ENCODE assay signal across 10 cellular contexts in the genomic region with DNA sequence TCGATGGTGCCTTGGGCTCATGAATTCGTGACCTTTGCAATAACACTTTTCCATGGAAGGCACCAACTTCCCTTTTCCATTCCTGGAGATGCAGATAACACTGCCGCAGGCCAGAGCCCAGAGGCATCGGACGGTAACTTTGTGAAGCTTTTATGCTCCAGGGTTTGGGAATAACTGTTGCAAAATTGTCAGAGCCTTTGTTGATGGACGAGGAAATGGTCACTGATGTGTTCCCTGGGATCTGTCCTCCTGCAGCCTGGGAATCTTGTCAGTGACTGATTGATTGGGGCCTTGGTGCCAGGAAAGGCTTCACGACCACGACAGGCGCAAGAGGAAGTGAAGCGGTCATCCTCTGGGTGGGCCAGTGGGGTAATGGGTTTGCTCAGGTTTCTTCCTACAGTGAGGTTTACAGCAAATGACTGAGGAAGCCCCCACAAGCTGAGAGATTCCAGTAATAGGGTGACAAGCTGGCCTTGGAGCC. TPM values are rescaled to one million over a fixed set of nuclear protein-coding genes. Genes with fewer than 3 reads are reported as not detected.
A peak's percentile ranks its signal among the peaks of the same experiment; 100 is the strongest.
DNase-seq lines count a peak whose midpoint lies in the region; ATAC-seq and TF ChIP-seq lines count a peak whose summit lies in the region.
"Had no signal": no experiment of that assay in that cellular context is flagged by ENCODE, and none has a peak within 500 bp of the region (broad histone marks: within the 10 kb centered on the region; RNA-seq: fewer than 3 reads in every experiment).

No MANE protein-coding gene starts in this region.

- ATAC-seq in left cardiac atrium (no peak), HG03469 (IDR thresholded peaks at IDR 0.05; ENCODE audit: unreplicated experiment) (no peak), GM21381 (IDR thresholded peaks at IDR 0.05; ENCODE audit: unreplicated experiment) (no peak)

- 69 to 83% methylated on average over 3 to 10 of the region's 10 CpGs for WGBS in transverse colon (ENCODE audit: low coverage in 1 of 2), 2 donors

- peak overlapping the region; percentile 10 for H3K9ac ChIP-seq in muscle layer of colon (ENCODE audit: low read length)

- intact Hi-C loops in left cardiac atrium (cut with DNase I) (no loop called here), ascending aorta (cut with DNase I) (no loop called here), transverse colon (cut with DNase I; ENCODE audit: low total_unique reads) (no loop called here)

- TF ChIP-seq POLR2A in transverse colon (IDR thresholded peaks at IDR 0.05), result no peak

- H3K4me3 ChIP-seq in cardiac muscle cell, result no peak overlapping the region
- no peak overlapping the region for H3K4me3 ChIP-seq in ascending aorta
- H3K4me3 ChIP-seq in muscle layer of colon (ENCODE audit: low read depth in 1 of 2, low read length in 2 of 2), result no peak overlapping the region
- H3K4me3 ChIP-seq in transverse colon, result no peak overlapping the region

- in situ Hi-C loops in transverse colon (cut with MboI; ENCODE audit: low pct_ligation_motif_present in 1 of 4, low pct_unique_long_range_greater_than_20kb in 1 of 4, low sequenced_read_pairs in 3 of 4), result loop anchor here in 1 of 4 donors (5.0 kb wide), 1 partner anchor 129 kb away; no protein-coding TSS in a partner anchor

- peaks cover 61% of the 10 kb centered on the region for H3K4me1 ChIP-seq in cardiac muscle cell (ENCODE audit: low read depth)
- H3K4me1 ChIP-seq in ascending aorta, result no peaks in the 10 kb centered on the region
- peaks cover 32% of the 10 kb centered on the region for H3K4me1 ChIP-seq in muscle layer of colon (ENCODE audit: insufficient read depth, low read length)
- peaks cover 27 to 70% (median 61%) of the 10 kb centered on the region in 4 donors for H3K4me1 ChIP-seq in transverse colon

- no peaks in the 10 kb centered on the region for H3K27me3 ChIP-seq in cardiac muscle cell
- H3K27me3 ChIP-seq in ascending aorta, result no peaks in the 10 kb centered on the region
- no peaks in the 10 kb centered on the region for H3K27me3 ChIP-seq in muscle layer of colon (ENCODE audit: control insufficient read depth in 1 of 2, insufficient read depth in 2 of 2, low read length in 2 of 2)
- H3K27me3 ChIP-seq in transverse colon, result no peaks in the 10 kb centered on the region

- H3K36me3 ChIP-seq in cardiac muscle cell, result peaks cover 5% of the 10 kb centered on the region
- peaks cover 18 to 23% of the 10 kb centered on the region in 2 donors for H3K36me3 ChIP-seq in ascending aorta
- H3K36me3 ChIP-seq in muscle layer of colon (ENCODE audit: insufficient read depth, low read length), result peaks cover 6% of the 10 kb centered on the region
- H3K36me3 ChIP-seq in transverse colon, result peaks cover 0 to 7% (median 3%) of the 10 kb centered on the region in 4 donors

- peak overlapping the region; percentile 65 for H3K27ac ChIP-seq in cardiac muscle cell
- peak overlapping the region; percentile 61 to 75 for H3K27ac ChIP-seq in ascending aorta
- peak overlapping the region; percentile 61 for H3K27ac ChIP-seq in muscle layer of colon (ENCODE audit: low read depth, low read length)
- H3K27ac ChIP-seq in transverse colon, result peak overlapping the region; percentile 76 to 84 (median 83)

- DNase-seq in cardiac muscle cell (ENCODE audit: low read depth in 1 of 2, low spot score in 1 of 2) (no peak), left cardiac atrium (no peak), ascending aorta (ENCODE audit: low spot score in 2 of 2) (no peak), transverse colon (no peak), NCI-H69 (lab: John Stamatoyannopoulos, UW) (no peak)
- DNase-seq: cerebellar nuclear complex, MV-4-11 had no signal

- H3K9me3 ChIP-seq in cardiac muscle cell (ENCODE audit: low read depth) (no peaks in the 10 kb centered on the region), ascending aorta (no peaks in the 10 kb centered on the region), muscle layer of colon (ENCODE audit: low read length) (no peaks in the 10 kb centered on the region), transverse colon (no peaks in the 10 kb centered on the region)

- TF ChIP-seq CTCF in cardiac muscle cell (IDR thresholded peaks at IDR 0.05; ENCODE audit: low read depth, low read length) (no peak), ascending aorta (IDR thresholded peaks at IDR 0.05) (no peak), transverse colon (IDR thresholded peaks at IDR 0.05) (no peak)

- no peak for TF ChIP-seq EP300 in transverse colon (IDR thresholded peaks at IDR 0.05; ENCODE audit: low read depth)

RNA-seq across cellular contexts. Expression of a gene that starts 37.4 kb away (rescaled TPM):
- total RNA-seq in cardiac muscle cell, result 52.5 and 64.7 TPM in 2 replicates
- polyA plus RNA-seq in cardiac muscle cell, result 46.7 and 50.7 TPM in 2 replicates
- total RNA-seq in left cardiac atrium, result 10 to 100 TPM; 17.7 to 24.3 TPM
- total RNA-seq in ascending aorta, result 41.8 TPM
- 10 to 100 TPM; 32.1 to 77.6 (median 60.1) TPM for total RNA-seq in transverse colon

RNA-seq across cellular contexts. Expression of a gene that starts 56.0 kb away (rescaled TPM):
- total RNA-seq in cardiac muscle cell, result 51.7 and 59.0 TPM in 2 replicates
- 33.3 and 45.5 TPM in 2 replicates for polyA plus RNA-seq in cardiac muscle cell
- 10 to 100 TPM; 15.1 to 78.1 TPM for total RNA-seq in left cardiac atrium
- 620 TPM for total RNA-seq in ascending aorta
- total RNA-seq in transverse colon, result 100 to 1,000 TPM in 1 of 4 donors, 10 to 100 TPM in 3; 22.3 to 230 (median 37.6) TPM
